In genomic region chr3:131602011-131602779, GRCh38 we compare ENCODE assay signal across 26 cellular contexts.
DNase-seq lines count a peak whose midpoint lies in the region; ATAC-seq and TF ChIP-seq lines count a peak whose summit lies in the region.
"Had no signal": no experiment of that assay in that cellular context is flagged by ENCODE, and none has a peak within 500 bp of the region (broad histone marks: within the 10 kb centered on the region; RNA-seq: fewer than 3 reads in every experiment).

No MANE protein-coding gene starts in this region.

- no peaks in the 10 kb centered on the region for H3K79me2 ChIP-seq in smooth muscle cell (ENCODE audit: low read depth)
- H3K79me2 ChIP-seq: parathyroid adenoma had no signal

- H3K9ac ChIP-seq in smooth muscle cell (ENCODE audit: low read depth): no peak overlapping the region
- H3K9ac ChIP-seq: parathyroid adenoma had no signal

- no peak for ATAC-seq in GM18511 (IDR thresholded peaks at IDR 0.05; ENCODE audit: unreplicated experiment)
- ATAC-seq: activated naive CD4-positive, alpha-beta T cell treated with anti-CD3 and anti-CD28 coated beads, Interleukin-2, amount 50 U/mL, for 72 hours; activated T-helper 17 cell treated with anti-CD3 and anti-CD28 coated beads, Interleukin-2, amount 50 U/mL, for 72 hours; naive thymus-derived CD8-positive, alpha-beta T cell; sciatic nerve; WTC11 had no signal

- no peaks in the 10 kb centered on the region for H3F3A ChIP-seq in smooth muscle cell (ENCODE audit: low read depth)

- H3K27ac ChIP-seq in smooth muscle cell (ENCODE audit: low read depth): no peak overlapping the region
- H3K27ac ChIP-seq: parathyroid adenoma, SK-N-MC had no signal

- H3K4me1 ChIP-seq in smooth muscle cell (ENCODE audit: low read depth): no peaks in the 10 kb centered on the region
- H3K4me1 ChIP-seq: parathyroid adenoma had no signal

- no peak overlapping the region for H3K4me3 ChIP-seq in smooth muscle cell
- H3K4me3 ChIP-seq: SK-N-MC had no signal

- no peaks in the 10 kb centered on the region for H3K36me3 ChIP-seq in smooth muscle cell (ENCODE audit: low read depth)

- no peaks in the 10 kb centered on the region for H4K20me1 ChIP-seq in smooth muscle cell (ENCODE audit: low read depth)

- DNase-seq in NCI-H82 (lab: John Stamatoyannopoulos, UW) (peak; percentile 68), NCI-H82 treated with DMSO at 0.1 percent for 48 hours (lab: John Stamatoyannopoulos, UW; ENCODE audit: unreplicated experiment) (no peak), NCI-H69 (lab: John Stamatoyannopoulos, UW) (peak; percentile 20), iPS-NIHi7 (ENCODE audit: extremely low spot score) (peak; percentile 19), smooth muscle cell (lab: John Stamatoyannopoulos, UW; ENCODE audit: unreplicated experiment) (no peak)
- no peak for DNase-seq in stimulated activated naive CD4-positive, alpha-beta T cell (lab: John Stamatoyannopoulos, UW)
- no peak for DNase-seq in activated CD8-positive, alpha-beta memory T cell treated with anti-CD3 and anti-CD28 coated beads, Interleukin-2, amount 50 U/mL, for 48 hours
- DNase-seq: ACHN; aorta; C1 segment of cervical spinal cord; central memory CD4-positive, alpha-beta T cell; foreskin fibroblast; GDM1; H9; hippocampal formation; KBM-7; naive thymus-derived CD8-positive, alpha-beta T cell; NCI-H2029; NCI-H446 treated with DMSO at 0.1 percent for 48 hours had no signal

- no peak overlapping the region for H2AFZ ChIP-seq in smooth muscle cell (ENCODE audit: low read depth)
- H2AFZ ChIP-seq: parathyroid adenoma had no signal

- H3K9me3 ChIP-seq in smooth muscle cell (replicated peaks; ENCODE audit: low read depth): no peaks in the 10 kb centered on the region

- TF ChIP-seq CTCF in smooth muscle cell (IDR thresholded peaks at IDR 0.05; ENCODE audit: borderline replicate concordance, insufficient read depth, poor library complexity, severe bottlenecking): no peak

- H3K27me3 ChIP-seq in smooth muscle cell (ENCODE audit: low read depth): no peaks in the 10 kb centered on the region

- H3K4me2 ChIP-seq in smooth muscle cell: peak overlapping the region; percentile 45

Comparison
In these comparisons a context has a peak if more than half of its experiments do, and no peak if none do; other contexts are left out.
1. DNase-seq: peak in NCI-H82 (single experiment), NCI-H69 (single experiment) and iPS-NIHi7 (single experiment); none in NCI-H82 treated with DMSO at 0.1 percent for 48 hours (single experiment), smooth muscle cell (single experiment), stimulated activated naive CD4-positive, alpha-beta T cell (0 of 6) and activated CD8-positive, alpha-beta memory T cell treated with anti-CD3 and anti-CD28 coated beads, Interleukin-2, amount 50 U/mL, for 48 hours (single experiment).